11 cellular contexts compared by ENCODE assay signal in genomic region chrX:39953879-39954278, GRCh38.
DNase-seq lines count a peak whose midpoint lies in the region; ATAC-seq, FAIRE-seq and TF ChIP-seq lines count a peak whose summit lies in the region.
"Had no signal": no experiment of that assay in that cellular context is flagged by ENCODE, and none has a peak within 500 bp of the region (broad histone marks: within the 10 kb centered on the region; RNA-seq: fewer than 3 reads in every experiment).

No MANE protein-coding gene starts in this region.

- H3K4me3 ChIP-seq in A549, result no peak overlapping the region
- no peak overlapping the region for H3K4me3 ChIP-seq in brain microvascular endothelial cell (ENCODE audit: low read depth, low read length)

- TF ChIP-seq EP300 in A549 (IDR thresholded peaks at IDR 0.05), result no peak

- peaks cover 27% of the 10 kb centered on the region for H3K4me1 ChIP-seq in A549

- no peaks in the 10 kb centered on the region for H3K36me3 ChIP-seq in brain microvascular endothelial cell (replicated peaks)
- H3K36me3 ChIP-seq: BE2C had no signal

- no CpG with 5 or more reads among the region's 10 CpGs for WGBS in A549 (ENCODE audit: missing lambda C conversion rate)

- peak; percentile 97 for FAIRE-seq in A549 (lab: Jason Lieb, UNC)

- H3K27ac ChIP-seq in A549, result peak overlapping the region; percentile 68 to 85
- H3K27ac ChIP-seq in brain microvascular endothelial cell, result no peak overlapping the region

- H3K4me2 ChIP-seq in A549, result peak overlapping the region; percentile 67

- CTCF ChIA-PET in A549 (lab: Yijun Ruan, JAX), result no interaction called here

- TF ChIP-seq RAD21 in A549 (conservative IDR thresholded peaks at IDR 0.05 in 1 of 2, IDR thresholded peaks at IDR 0.05 in 1 of 2), result peak; percentile 8 to 31; a peak in 2 of 5 replicates

- in situ Hi-C loops in brain microvascular endothelial cell (cut with HindIII; ENCODE audit: low pct_ligation_motif_present, low sequenced_read_pairs), result no loop called here

- TF ChIP-seq CTCF in A549 (IDR thresholded peaks at IDR 0.05) (no peak), brain microvascular endothelial cell (IDR thresholded peaks at IDR 0.05; ENCODE audit: low read depth, low read length, missing control alignments) (no peak)

- no peaks in the 10 kb centered on the region for H3K27me3 ChIP-seq in brain microvascular endothelial cell (replicated peaks)
- H3K27me3 ChIP-seq: BE2C had no signal

- H3K9me3 ChIP-seq in A549, result no peaks in the 10 kb centered on the region
- H3K9me3 ChIP-seq: BE2C had no signal

- TF ChIP-seq POLR2A in A549 (IDR thresholded peaks at IDR 0.05; ENCODE audit: low read length), result no peak

- DNase-seq in A549 (ENCODE audit: low read depth in 1 of 2, low spot score in 1 of 2) (peak; percentile 69 to 88), M059J (ENCODE audit: low read depth) (peak; percentile 94), brain microvascular endothelial cell (peak; percentile 77), left lobe of liver (ENCODE audit: low spot score) (peak; percentile 94), NCI-H446 treated with DMSO at 0.1 percent for 48 hours (lab: John Stamatoyannopoulos, UW) (no peak)
- no peak for DNase-seq in activated naive CD4-positive, alpha-beta T cell (lab: John Stamatoyannopoulos, UW)
- DNase-seq: activated naive CD8-positive, alpha-beta T cell treated with anti-CD3 and anti-CD28 coated beads, Interleukin-2, amount 10 ng/mL, durations not matched to agents 7 days and 5 days; BE2C; SW 1271 had no signal

- ATAC-seq in A549 (peak; percentile 93 to 95), left lobe of liver (peak; percentile 99), HG02973 (IDR thresholded peaks at IDR 0.05; ENCODE audit: unreplicated experiment) (no peak), HG03097 (IDR thresholded peaks at IDR 0.05; ENCODE audit: low FRiP score, unreplicated experiment) (no peak)

- POLR2A ChIA-PET in A549 (lab: Yijun Ruan, JAX), result interaction anchor here (1.1 kb wide), 1 partner anchor 60 kb away, joined by 7 read pairs; no protein-coding TSS in a partner anchor

TF ChIP-seq in A549, 52 proteins besides CTCF, POLR2A, EP300 and RAD21:
- TF ChIP-seq SMC3 (IDR thresholded peaks at IDR 0.05), result peak; percentile 24; the same call in 1 of the 3 replicates
- TF ChIP-seq MAX (IDR thresholded peaks at IDR 0.05), result peak; percentile 75
- no peak for TF ChIP-seq HOXA7 (CRISPR knock-in tag; IDR thresholded peaks at IDR 0.05)
- no peak for TF ChIP-seq FOSL2 (IDR thresholded peaks at IDR 0.05)
- TF ChIP-seq FOSL2 (CRISPR knock-in tag; IDR thresholded peaks at IDR 0.05), result no peak
- peak; percentile 52 for TF ChIP-seq ZFP36 (IDR thresholded peaks at IDR 0.05; ENCODE audit: borderline replicate concordance, partially characterized antibody)
- TF ChIP-seq JUN (IDR thresholded peaks at IDR 0.05), result 0 out of 5 replicates have a peak, but pooled peaks of 1 of the 2 experiments have one; percentile 32

Comparison
In these comparisons a context has a peak if more than half of its experiments do, and no peak if none do; other contexts are left out.
1. ATAC-seq: peak in A549 (2 of 2) and left lobe of liver (single experiment); none in HG02973 (single experiment) and HG03097 (single experiment).
2. DNase-seq: peak in A549 (2 of 2), M059J (single experiment), brain microvascular endothelial cell (single experiment) and left lobe of liver (single experiment); none in activated naive CD4-positive, alpha-beta T cell (0 of 4) and NCI-H446 treated with DMSO at 0.1 percent for 48 hours (single experiment).